Comparison of ENCODE assay signal across 8 cellular contexts in the genomic region with DNA sequence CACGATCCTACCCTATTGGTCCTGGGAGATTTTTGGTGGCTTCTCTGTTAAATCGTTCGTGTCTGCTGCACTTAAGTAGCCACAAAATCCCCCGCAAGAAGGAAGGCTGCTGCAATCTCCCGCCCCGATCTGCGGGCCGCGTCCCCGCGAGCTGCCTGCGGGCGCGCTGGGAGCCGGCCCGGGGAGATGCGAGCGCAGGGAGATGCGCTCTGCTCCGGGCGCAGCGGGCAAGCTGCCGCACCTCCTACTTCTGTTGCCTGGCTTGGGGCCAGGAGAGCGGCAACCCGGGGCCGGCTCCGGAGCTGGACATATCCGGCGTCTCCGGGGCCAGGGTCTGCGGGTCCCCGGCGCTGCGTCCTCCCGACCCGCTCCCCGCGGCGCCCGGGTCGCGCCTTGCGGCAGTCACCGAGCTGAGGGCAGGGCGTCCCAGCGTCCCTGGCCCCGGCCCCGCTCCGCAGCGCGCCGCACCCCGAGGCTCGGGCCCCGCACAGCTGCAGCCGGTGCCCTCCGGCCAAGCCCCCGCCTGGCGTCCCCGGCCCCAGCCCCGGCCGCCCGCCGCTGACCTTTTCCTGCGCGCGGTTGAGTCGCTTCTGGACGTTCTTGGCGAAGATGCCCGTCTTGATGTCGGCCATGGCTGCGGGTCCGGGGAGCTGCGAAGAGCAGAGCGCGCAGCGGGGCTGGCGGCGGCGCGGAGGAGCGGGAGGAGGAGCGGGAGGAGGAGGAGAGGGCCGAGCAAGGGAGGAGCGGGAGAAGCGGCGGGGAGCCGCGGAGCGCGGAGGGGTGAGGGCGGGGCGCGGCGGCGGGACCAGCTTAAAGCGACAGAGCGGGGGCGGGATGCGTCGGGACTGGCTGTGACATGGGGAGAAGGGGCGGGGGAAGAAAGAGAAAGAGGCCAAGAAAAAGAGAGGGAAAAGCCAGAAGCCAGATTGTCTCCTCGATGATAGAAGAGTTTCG. TPM values are rescaled to one million over a fixed set of nuclear protein-coding genes. Genes with fewer than 3 reads are reported as not detected.
A peak's percentile ranks its signal among the peaks of the same experiment; 100 is the strongest.
DNase-seq lines count a peak whose midpoint lies in the region; ATAC-seq, FAIRE-seq and TF ChIP-seq lines count a peak whose summit lies in the region.

Gene AMPH (minus strand): TSS at position 654 of the 954 bp plus-strand sequence. CDS start 22 bp downstream, at position 632.

- ATAC-seq in body of pancreas (peak; percentile 58), psoas muscle (peak; percentile 37 to 68 (median 56)), GM18909 (IDR thresholded peaks at IDR 0.05; ENCODE audit: poor library complexity, unreplicated experiment) (no peak)

- H3K9me3 ChIP-seq in body of pancreas, result no peaks in the 10 kb centered on the region
- H3K9me3 ChIP-seq in psoas muscle, result no peaks in the 10 kb centered on the region

- TF ChIP-seq CTCF in body of pancreas (IDR thresholded peaks at IDR 0.05), result no peak
- no peak for TF ChIP-seq CTCF in psoas muscle (IDR thresholded peaks at IDR 0.05)

- no peak for TF ChIP-seq POLR2A in GM12891 (IDR thresholded peaks at IDR 0.05; ENCODE audit: low read depth, low read length)
- TF ChIP-seq POLR2A in body of pancreas (IDR thresholded peaks at IDR 0.05), result no peak

- H3K4me3 ChIP-seq in body of pancreas (no peak within 1 kb of the TSS), psoas muscle (peak within 1 kb of the TSS; percentile 60)

- H3K4me1 ChIP-seq in body of pancreas (peaks cover 5% of the 10 kb centered on the region), psoas muscle (no peaks in the 10 kb centered on the region)

- H3K36me3 ChIP-seq in body of pancreas (replicated peaks in 1 of 2; ENCODE audit: insufficient read depth in 1 of 2, low read depth in 2 of 2) (no peaks in the 10 kb centered on the region), psoas muscle (ENCODE audit: insufficient read depth in 1 of 2, low read depth in 1 of 2) (no peaks in the 10 kb centered on the region)

- intact Hi-C loops in body of pancreas (cut with DNase I) (no loop called here), psoas muscle (cut with DNase I) (no loop called here)

- WGBS in body of pancreas, 2 donors, result 1% methylated on average over 54 to 71 of the region's 105 CpGs
- 0 to 1% (median 1%) methylated on average over 73 to 105 of the region's 105 CpGs for WGBS in psoas muscle, 3 donors

- no peak within 1 kb of the TSS for H3K27ac ChIP-seq in body of pancreas
- H3K27ac ChIP-seq in psoas muscle, result no peak within 1 kb of the TSS

- H3K27me3 ChIP-seq in body of pancreas, result no peaks in the 10 kb centered on the region
- peaks cover 2 to 30% (median 14%) of the 10 kb centered on the region in 3 donors for H3K27me3 ChIP-seq in psoas muscle (ENCODE audit: insufficient read depth in 3 of 3, low read length in 2 of 3)

- no peak for FAIRE-seq in GM12891 (lab: Jason Lieb, UNC)

- DNase-seq in GM12891 (ENCODE audit: insufficient read length, low spot score), result peak; percentile 21
- DNase-seq in NCI-H460 (ENCODE audit: extremely low read depth, low read depth), result peak; percentile 8
- peak; percentile 16 to 42 (median 38) for DNase-seq in body of pancreas
- peak; percentile 12 for DNase-seq in iPS DF 19.7 (ENCODE audit: low read depth, low spot score)
- DNase-seq in psoas muscle, result peak; percentile 76 to 80
- DNase-seq in activated gamma-delta T cell (lab: John Stamatoyannopoulos, UW), result no peak
- DNase-seq in amniotic stem cell (lab: John Stamatoyannopoulos, UW), result no peak

TF ChIP-seq in GM12891, 5 proteins besides CTCF, POLR2A, EP300 and RAD21:
- TF ChIP-seq POLR2AphosphoS5 (IDR thresholded peaks at IDR 0.05; ENCODE audit: low read depth, low read length), result no peak
- no peak for TF ChIP-seq PAX5 (IDR thresholded peaks at IDR 0.05; ENCODE audit: insufficient read depth, low read length, severe bottlenecking)
- no peak for TF ChIP-seq TAF1 (IDR thresholded peaks at IDR 0.05; ENCODE audit: low read depth, low read length)
- TF ChIP-seq SPI1 (IDR thresholded peaks at IDR 0.05; ENCODE audit: low read depth, low read length), result no peak
- TF ChIP-seq POU2F2 (IDR thresholded peaks at IDR 0.05; ENCODE audit: low read depth, low read length), result no peak

RNA-seq across cellular contexts. Expression of gene AMPH, which starts in this region (rescaled TPM):
- 0.06 TPM for polyA plus RNA-seq in GM12891 (2012; ENCODE audit: low read depth, missing spikeins)
- not detected in 2 replicates for total RNA-seq in NCI-H460 (2014; rRNA removed; shearing (Covaris generic))
- polyA plus RNA-seq in NCI-H460 (2014; cell fraction: nucleus; rRNA removed), result not detected in 2 replicates
- total RNA-seq in body of pancreas (10 to 100 TPM in 1 of 2 donors, 1 to 10 TPM in 1; 2.6 to 14.2 TPM), psoas muscle (1 to 10 TPM; 1.4 to 2.9 (median 2.5) TPM)
- 1 to 10 TPM in 2 of 3 donors, under 1 TPM in 1; 0.98 to 1.6 (median 1.1) TPM for polyA plus RNA-seq in psoas muscle

Comparison
In these comparisons a context has a peak if more than half of its experiments do, and no peak if none do; other contexts are left out.
1. Peak in DNase-seq in NCI-H460; RNA of the gene not detected or under 1 TPM.
2. DNase-seq: peak in GM12891 (single experiment), body of pancreas (4 of 4), iPS DF 19.7 (single experiment) and psoas muscle (2 of 2); none in activated gamma-delta T cell (single experiment) and amniotic stem cell (single experiment).